ENCODE assay signal across 9 cellular contexts in genomic region chr14:103624860-103625259, GRCh38.
DNase-seq lines count a peak whose midpoint lies in the region; ATAC-seq and TF ChIP-seq lines count a peak whose summit lies in the region.
"Had no signal": no experiment of that assay in that cellular context is flagged by ENCODE, and none has a peak within 500 bp of the region (broad histone marks: within the 10 kb centered on the region; RNA-seq: fewer than 3 reads in every experiment).

No MANE protein-coding gene starts in this region.

- H3K27ac ChIP-seq in RWPE1: peak overlapping the region; percentile 97
- H3K27ac ChIP-seq in coronary artery: peak overlapping the region; percentile 78 to 100
- peak overlapping the region; percentile 16 for H3K27ac ChIP-seq in muscle layer of duodenum (ENCODE audit: low read length)
- H3K27ac ChIP-seq: KMS-11 had no signal

- peaks cover 9 to 20% of the 10 kb centered on the region in 2 donors for H3K4me1 ChIP-seq in muscle layer of duodenum (ENCODE audit: control insufficient read depth in 1 of 2, insufficient read depth in 2 of 2, low read length in 2 of 2)

- CTCF ChIA-PET in RWPE1 (lab: Yijun Ruan, JAX): interaction anchor here (0.5 kb wide), 1 partner anchor 28 kb away, joined by 5 read pairs; no protein-coding TSS in a partner anchor

- POLR2A ChIA-PET in RWPE1 (lab: Yijun Ruan, JAX; ENCODE audit: low non-redundant PET): no interaction called here

- H3K27me3 ChIP-seq in GM06990 (replicated peaks; ENCODE audit: control insufficient read depth, insufficient read depth, low read length): no peaks in the 10 kb centered on the region
- no peaks in the 10 kb centered on the region for H3K27me3 ChIP-seq in muscle layer of duodenum (ENCODE audit: low read depth, low read length)

- TF ChIP-seq CTCF in GM06990 (IDR thresholded peaks at IDR 0.05; ENCODE audit: insufficient read depth, low read length, poor library complexity, severe bottlenecking): no peak
- no peak for TF ChIP-seq CTCF in RWPE1 (conservative IDR thresholded peaks at IDR 0.05; ENCODE audit: low read depth)
- no peak for TF ChIP-seq CTCF in coronary artery (IDR thresholded peaks at IDR 0.05)

- peak; percentile 34 for DNase-seq in GM06990 (ENCODE audit: extremely low read depth, insufficient read length)
- peak; percentile 81 for DNase-seq in RWPE1 (ENCODE audit: low spot score)
- peak; percentile 92 for DNase-seq in coronary artery (ENCODE audit: low spot score)
- DNase-seq in NCI-H2081 treated with DMSO at 0.1 percent for 48 hours (lab: John Stamatoyannopoulos, UW): no peak
- DNase-seq in putamen (ENCODE audit: low spot score): no peak
- DNase-seq in CD1c-positive myeloid dendritic cell (ENCODE audit: extremely low spot score): no peak

- 0 out of 2 replicates have a peak overlapping the region, but pooled peaks have one; percentile 4 for H3K4me3 ChIP-seq in GM06990 (replicated peaks; ENCODE audit: low read depth, low read length)
- H3K4me3 ChIP-seq in coronary artery: peak overlapping the region; percentile 45
- H3K4me3 ChIP-seq in muscle layer of duodenum (ENCODE audit: low read depth in 1 of 2, low read length in 2 of 2): no peak overlapping the region

- no peaks in the 10 kb centered on the region for H3K9me3 ChIP-seq in muscle layer of duodenum (ENCODE audit: control insufficient read depth in 1 of 2, low read length in 2 of 2)

- no peaks in the 10 kb centered on the region for H3K36me3 ChIP-seq in GM06990 (ENCODE audit: control insufficient read depth, insufficient read depth, low read length)
- peaks cover 0 to 10% of the 10 kb centered on the region in 2 donors for H3K36me3 ChIP-seq in muscle layer of duodenum (ENCODE audit: control insufficient read depth in 1 of 2, insufficient read depth in 2 of 2, low read length in 2 of 2)

- ATAC-seq in HG02798 (IDR thresholded peaks at IDR 0.05; ENCODE audit: poor library complexity, unreplicated experiment): no peak

Comparison
In these comparisons a context has a peak if more than half of its experiments do, and no peak if none do; other contexts are left out.
1. DNase-seq: peak in GM06990 (single experiment), RWPE1 (single experiment) and coronary artery (single experiment); none in NCI-H2081 treated with DMSO at 0.1 percent for 48 hours (single experiment), putamen (single experiment) and CD1c-positive myeloid dendritic cell (single experiment).
2. H3K4me3 ChIP-seq: peak in GM06990 (single experiment) and coronary artery (single experiment); none in muscle layer of duodenum (0 of 2).
3. H3K27ac ChIP-seq: peak in every context shown above with its lines; median percentile 97 in RWPE1; 89 in coronary artery; 16 in muscle layer of duodenum.